ENCODE assay signal across 11 cellular contexts in genomic region chr3:156668073-156668763, GRCh38. TPM values are rescaled to one million over a fixed set of nuclear protein-coding genes. Genes with fewer than 3 reads are reported as not detected.
DNase-seq lines count a peak whose midpoint lies in the region; ATAC-seq and TF ChIP-seq lines count a peak whose summit lies in the region.
"Had no signal": no experiment of that assay in that cellular context is flagged by ENCODE, and none has a peak within 500 bp of the region (broad histone marks: within the 10 kb centered on the region; RNA-seq: fewer than 3 reads in every experiment).

No MANE protein-coding gene starts in this region.

- H3K9me2 ChIP-seq in GM23338 (ENCODE audit: insufficient read depth), result no peaks in the 10 kb centered on the region

- no peaks in the 10 kb centered on the region for H3K9me3 Mint-ChIP-seq in CD4-positive, CD25-positive, alpha-beta regulatory T cell
- no peaks in the 10 kb centered on the region for H3K9me3 Mint-ChIP-seq in GM23338
- no peaks in the 10 kb centered on the region for H3K9me3 Mint-ChIP-seq in T-cell
- no peaks in the 10 kb centered on the region for H3K9me3 Mint-ChIP-seq in CD4-positive, alpha-beta T cell

- H3K4me3 Mint-ChIP-seq in CD4-positive, CD25-positive, alpha-beta regulatory T cell, result peak overlapping the region; percentile 48 to 74 (median 70)
- H3K4me3 Mint-ChIP-seq in GM23338 (no peak overlapping the region), T-cell (peak overlapping the region in 1 of 3 donors; percentile 15)
- no peak overlapping the region for H3K4me3 Mint-ChIP-seq in CD4-positive, alpha-beta T cell

- no peaks in the 10 kb centered on the region for H3K27me3 Mint-ChIP-seq in CD4-positive, CD25-positive, alpha-beta regulatory T cell
- no peaks in the 10 kb centered on the region for H3K27me3 Mint-ChIP-seq in GM23338 (ENCODE audit: insufficient read depth, low read depth, poor library complexity)
- H3K27me3 Mint-ChIP-seq in T-cell, result no peaks in the 10 kb centered on the region
- no peaks in the 10 kb centered on the region for H3K27me3 Mint-ChIP-seq in CD4-positive, alpha-beta T cell

- peak overlapping the region in 1 of 3 donors; percentile 1 for H3K27ac Mint-ChIP-seq in CD4-positive, CD25-positive, alpha-beta regulatory T cell
- H3K27ac Mint-ChIP-seq in GM23338, result peak overlapping the region; percentile 30; the same call in 1 of the 2 replicates
- H3K27ac Mint-ChIP-seq in T-cell, result peak overlapping the region; percentile 13 to 64
- H3K27ac Mint-ChIP-seq in CD4-positive, alpha-beta T cell, result no peak overlapping the region

- no peak overlapping the region for H3K27ac ChIP-seq in CD4-positive, CD25-positive, alpha-beta regulatory T cell (ENCODE audit: insufficient read depth, low read length, poor library complexity, severe bottlenecking)
- H3K27ac ChIP-seq in GM23338 (ENCODE audit: low read depth), result no peak overlapping the region
- no peak overlapping the region for H3K27ac ChIP-seq in gastroesophageal sphincter
- H3K27ac ChIP-seq in CD4-positive, alpha-beta T cell (ENCODE audit: low read depth, low read length), result no peak overlapping the region
- H3K27ac ChIP-seq: suprapubic skin had no signal

- ATAC-seq in CD4-positive, CD25-positive, alpha-beta regulatory T cell (ENCODE audit: low read depth in 2 of 2), result no peak
- ATAC-seq in GM23338 (peak; percentile 54), T-cell (replicated peaks in 1 of 4) (peak in 2 of 4 experiments; percentile 68 to 74), gastroesophageal sphincter (peak; percentile 41), GM19463 (IDR thresholded peaks at IDR 0.05; ENCODE audit: unreplicated experiment) (no peak), GM18505 (IDR thresholded peaks at IDR 0.05; ENCODE audit: unreplicated experiment) (no peak)
- no peak for ATAC-seq in CD4-positive, alpha-beta T cell (ENCODE audit: poor library complexity)

- CTCF ChIA-PET in T-cell (lab: Charles Lee), result interaction anchor here in 1 of 2 donors (0.6 kb wide), 1 partner anchor 950 kb away, joined by 8 read pairs; no protein-coding TSS in a partner anchor
- CTCF ChIA-PET in CD4-positive, alpha-beta T cell (lab: Charles Lee), result no interaction called here

- H3K4me3 ChIP-seq in CD4-positive, CD25-positive, alpha-beta regulatory T cell (ENCODE audit: low read depth, low read length), result peak overlapping the region; percentile 54
- no peak overlapping the region for H3K4me3 ChIP-seq in GM23338
- H3K4me3 ChIP-seq in gastroesophageal sphincter, result no peak overlapping the region
- H3K4me3 ChIP-seq: suprapubic skin had no signal

- POLR2A ChIA-PET in T-cell (lab: Charles Lee), result no interaction called here
- POLR2A ChIA-PET in CD4-positive, alpha-beta T cell (lab: Charles Lee), result interaction anchor here (0.6 to 1.0 kb wide), 4 partner anchors 113 to 497 kb away, joined by 3 to 4 read pairs (median 4); partner anchors contain the start of gene SSR3

- H3K79me2 ChIP-seq in GM23338 (replicated peaks; ENCODE audit: insufficient read depth), result no peaks in the 10 kb centered on the region

- H3K4me2 ChIP-seq in GM23338, result 0 out of 2 replicates have a peak overlapping the region, but pooled peaks have one; percentile 40

- H3K27me3 ChIP-seq in CD4-positive, CD25-positive, alpha-beta regulatory T cell (ENCODE audit: control insufficient read depth, insufficient read depth, low read length), result no peaks in the 10 kb centered on the region
- H3K27me3 ChIP-seq in GM23338 (ENCODE audit: insufficient read depth), result peaks cover 5% of the 10 kb centered on the region; the same call in 1 of the 2 replicates
- no peaks in the 10 kb centered on the region for H3K27me3 ChIP-seq in gastroesophageal sphincter
- H3K27me3 ChIP-seq in CD4-positive, alpha-beta T cell (ENCODE audit: control insufficient read depth, insufficient read depth, low read length), result no peaks in the 10 kb centered on the region
- H3K27me3 ChIP-seq: suprapubic skin had no signal

- H3K36me3 ChIP-seq in CD4-positive, CD25-positive, alpha-beta regulatory T cell (ENCODE audit: control insufficient read depth, insufficient read depth, low read length), result no peaks in the 10 kb centered on the region
- H3K36me3 ChIP-seq in GM23338 (ENCODE audit: insufficient read depth) (no peaks in the 10 kb centered on the region), gastroesophageal sphincter (no peaks in the 10 kb centered on the region)
- H3K36me3 ChIP-seq: suprapubic skin had no signal

- TF ChIP-seq EP300 in gastroesophageal sphincter (IDR thresholded peaks at IDR 0.05), result no peak

- H3K4me1 ChIP-seq in CD4-positive, CD25-positive, alpha-beta regulatory T cell (ENCODE audit: control insufficient read depth, insufficient read depth, low read length, poor library complexity, severe bottlenecking), result peaks cover 44% of the 10 kb centered on the region
- H3K4me1 ChIP-seq in GM23338 (ENCODE audit: insufficient read depth) (peaks cover 15% of the 10 kb centered on the region; the same call in 1 of the 2 replicates), gastroesophageal sphincter (no peaks in the 10 kb centered on the region)

- no peaks in the 10 kb centered on the region for H3F3A ChIP-seq in GM23338 (replicated peaks; ENCODE audit: low read depth)

- no peaks in the 10 kb centered on the region for H3K9me3 ChIP-seq in CD4-positive, CD25-positive, alpha-beta regulatory T cell (ENCODE audit: control insufficient read depth in 2 of 2, low read length in 2 of 2)
- no peaks in the 10 kb centered on the region for H3K9me3 ChIP-seq in gastroesophageal sphincter
- no peaks in the 10 kb centered on the region for H3K9me3 ChIP-seq in CD4-positive, alpha-beta T cell (ENCODE audit: control insufficient read depth, low read length)
- H3K9me3 ChIP-seq: suprapubic skin had no signal

- H2AFZ ChIP-seq in GM23338, result no peak overlapping the region

- TF ChIP-seq POLR2A in gastroesophageal sphincter (IDR thresholded peaks at IDR 0.05) (no peak), GM18505 (IDR thresholded peaks at IDR 0.05; ENCODE audit: borderline replicate concordance, extremely low read depth, insufficient read depth, insufficient read length) (no peak)

- peak in 1 of 3 donors; percentile 81 for DNase-seq in CD4-positive, CD25-positive, alpha-beta regulatory T cell
- DNase-seq in GM23338 (ENCODE audit: low spot score) (peak; percentile 23), T-cell (peak in 2 of 34 experiments; percentile 4 to 12), HUDEP-2 (lab: John Stamatoyannopoulos, UW; ENCODE audit: unreplicated experiment in 76 of 76) (no peak)
- DNase-seq in CD4-positive, alpha-beta T cell, result no peak
- DNase-seq: activated naive CD4-positive, alpha-beta T cell treated with Interleukin-2 at 50 U/mL for 16 hours; NCI-H2081 treated with DMSO at 0.1 percent for 48 hours had no signal

- 29 to 38% methylated on average over 4 of the region's 4 CpGs for WGBS in gastroesophageal sphincter (ENCODE audit: low coverage in 1 of 2), 2 donors

- TF ChIP-seq CTCF in GM23338 (conservative IDR thresholded peaks at IDR 0.05; ENCODE audit: low read depth in 2 of 2) (no peak), gastroesophageal sphincter (IDR thresholded peaks at IDR 0.05) (no peak)
- TF ChIP-seq CTCF in CD4-positive, alpha-beta T cell (IDR thresholded peaks at IDR 0.05), result no peak

- intact Hi-C loops in CD4-positive, alpha-beta T cell (cut with DNase I, micrococcal nuclease), result no loop called here

- H3K36me3 Mint-ChIP-seq in CD4-positive, CD25-positive, alpha-beta regulatory T cell, result no peaks in the 10 kb centered on the region
- no peaks in the 10 kb centered on the region for H3K36me3 Mint-ChIP-seq in GM23338 (ENCODE audit: low read depth)
- no peaks in the 10 kb centered on the region for H3K36me3 Mint-ChIP-seq in T-cell
- no peaks in the 10 kb centered on the region for H3K36me3 Mint-ChIP-seq in CD4-positive, alpha-beta T cell (ENCODE audit: low read depth)

- no peaks in the 10 kb centered on the region for H4K20me1 ChIP-seq in GM23338 (replicated peaks; ENCODE audit: insufficient read depth)

- peaks cover 29 to 68% (median 43%) of the 10 kb centered on the region in 4 donors for H3K4me1 Mint-ChIP-seq in CD4-positive, CD25-positive, alpha-beta regulatory T cell
- H3K4me1 Mint-ChIP-seq in GM23338, result peaks cover 18% of the 10 kb centered on the region
- peaks cover 36 to 58% (median 48%) of the 10 kb centered on the region in 3 donors for H3K4me1 Mint-ChIP-seq in T-cell
- peaks cover 50% of the 10 kb centered on the region for H3K4me1 Mint-ChIP-seq in CD4-positive, alpha-beta T cell (ENCODE audit: low read depth)

TF ChIP-seq in GM23338, 12 proteins besides CTCF, POLR2A, EP300 and RAD21:
- TF ChIP-seq POLR2AphosphoS5 (IDR thresholded peaks at IDR 0.05; ENCODE audit: low read depth), result no peak
- TF ChIP-seq EZH2phosphoT487 (IDR thresholded peaks at IDR 0.05; ENCODE audit: unreplicated experiment), result no peak
- TF ChIP-seq REST (IDR thresholded peaks at IDR 0.05; ENCODE audit: unreplicated experiment), result no peak

RNA-seq across cellular contexts. Expression of gene TIPARP, which starts 6.2 kb away (rescaled TPM):
- 120 TPM for total RNA-seq in CD4-positive, CD25-positive, alpha-beta regulatory T cell
- polyA plus RNA-seq in CD4-positive, CD25-positive, alpha-beta regulatory T cell, result 10 to 100 TPM; 11.5 to 24.2 (median 19.5) TPM
- total RNA-seq in GM23338 (2014; rRNA removed; shearing (Covaris generic)), result 6.9 and 10.2 TPM in 2 replicates
- 2.8 and 4.5 TPM in 2 replicates for polyA plus RNA-seq in GM23338 (2016; fragmentation: Nextera tagmentation; extraction: Ambion mirVana)
- total RNA-seq in T-cell (100 to 1,000 TPM in 4 of 5 donors, 10 to 100 TPM in 1; 78.8 to 124 (median 110) TPM), gastroesophageal sphincter (100 to 1,000 TPM in 1 of 4 donors, 10 to 100 TPM in 3; 49.8 to 144 (median 72.6) TPM)
- 100 to 1,000 TPM; 158 to 166 TPM for total RNA-seq in CD4-positive, alpha-beta T cell

Comparison
In these comparisons a context has a peak if more than half of its experiments do, and no peak if none do; other contexts are left out.
1. ATAC-seq: peak in GM23338 (single experiment) and gastroesophageal sphincter (single experiment); none in CD4-positive, CD25-positive, alpha-beta regulatory T cell (0 of 2), GM19463 (single experiment), CD4-positive, alpha-beta T cell (single experiment) and GM18505 (single experiment).
2. H3K4me3 Mint-ChIP-seq: peak in CD4-positive, CD25-positive, alpha-beta regulatory T cell (4 of 4); none in GM23338 (single experiment) and CD4-positive, alpha-beta T cell (single experiment).